In genomic region chr5:111685969-111686368, GRCh38 we compare ENCODE assay signal across 11 cellular contexts.
A peak's percentile ranks its signal among the peaks of the same experiment; 100 is the strongest.
DNase-seq lines count a peak whose midpoint lies in the region; ATAC-seq and TF ChIP-seq lines count a peak whose summit lies in the region.
"Had no signal": no experiment of that assay in that cellular context is flagged by ENCODE, and none has a peak within 500 bp of the region (broad histone marks: within the 10 kb centered on the region; RNA-seq: fewer than 3 reads in every experiment).

No MANE protein-coding gene starts in this region.

- no peak overlapping the region for H3K4me3 Mint-ChIP-seq in activated T-helper 2 cell treated with anti-CD3 and anti-CD28 coated beads, Interferon-gamma antibody, Interleukin-2, Interleukin-4, amounts not matched to agents 10 μg/mL and 5 μg/mL and 100 μg/mL, durations not matched to agents 14 hours and 24 hours and 36 hours (ENCODE audit: low read depth)
- H3K4me3 Mint-ChIP-seq: CD8-positive, alpha-beta memory T cell had no signal

- intact Hi-C loops in activated T-helper 2 cell treated with anti-CD3 and anti-CD28 coated beads, Interferon-gamma antibody, Interleukin-2, Interleukin-4, amounts not matched to agents 10 μg/mL and 5 μg/mL and 100 μg/mL, durations not matched to agents 14 hours and 24 hours and 36 hours (cut with micrococcal nuclease) = loop anchor here (10.0 kb wide), 1 partner anchor 459 kb away; no protein-coding TSS in a partner anchor
- intact Hi-C loops in left cardiac atrium (cut with DNase I) = no loop called here

- ATAC-seq in GM18909 (IDR thresholded peaks at IDR 0.05; ENCODE audit: poor library complexity, unreplicated experiment) = peak; percentile 46
- no peak for ATAC-seq in left cardiac atrium

- H3K36me3 ChIP-seq in BE2C (no peaks in the 10 kb centered on the region), Karpas-422 (ENCODE audit: insufficient read depth, low read length) (no peaks in the 10 kb centered on the region)
- H3K36me3 ChIP-seq: sigmoid colon had no signal

- peaks cover 1% of the 10 kb centered on the region for H3K27me3 Mint-ChIP-seq in activated T-helper 2 cell treated with anti-CD3 and anti-CD28 coated beads, Interferon-gamma antibody, Interleukin-2, Interleukin-4, amounts not matched to agents 10 μg/mL and 5 μg/mL and 100 μg/mL, durations not matched to agents 14 hours and 24 hours and 36 hours (ENCODE audit: low read depth)

- no peaks in the 10 kb centered on the region for H4K20me1 ChIP-seq in Karpas-422 (ENCODE audit: insufficient read depth, low read depth, low read length)

- H3K4me3 ChIP-seq in BE2C (ENCODE audit: low read depth, low read length) (no peak overlapping the region), Karpas-422 (ENCODE audit: low read length) (no peak overlapping the region)
- H3K4me3 ChIP-seq: sigmoid colon had no signal

- H3K27me3 ChIP-seq in BE2C = no peaks in the 10 kb centered on the region
- H3K27me3 ChIP-seq in Karpas-422 (ENCODE audit: low read length) = no peaks in the 10 kb centered on the region
- H3K27me3 ChIP-seq: sigmoid colon had no signal

- no peaks in the 10 kb centered on the region for H3K4me1 Mint-ChIP-seq in activated T-helper 2 cell treated with anti-CD3 and anti-CD28 coated beads, Interferon-gamma antibody, Interleukin-2, Interleukin-4, amounts not matched to agents 10 μg/mL and 5 μg/mL and 100 μg/mL, durations not matched to agents 14 hours and 24 hours and 36 hours (ENCODE audit: low read depth)
- H3K4me1 Mint-ChIP-seq: CD8-positive, alpha-beta memory T cell had no signal

- H3K4me1 ChIP-seq in BE2C = peaks cover 9% of the 10 kb centered on the region
- peaks cover 3% of the 10 kb centered on the region; the same call in 1 of the 2 replicates for H3K4me1 ChIP-seq in Karpas-422 (ENCODE audit: low read length)

- in situ Hi-C loops in GM13976 (cut with MboI; ENCODE audit: low sequenced_read_pairs, unreplicated experiment) = no loop called here

- TF ChIP-seq CTCF in BE2C (IDR thresholded peaks at IDR 0.05; ENCODE audit: low read depth, low read length) = peak; percentile 37
- TF ChIP-seq CTCF in GM13976 (IDR thresholded peaks at IDR 0.05; ENCODE audit: borderline replicate concordance, control extremely low read depth, extremely low read depth, insufficient read depth, missing control alignments) = no peak

- H2AFZ ChIP-seq in Karpas-422 (ENCODE audit: low read length) = no peak overlapping the region

- H3K27ac Mint-ChIP-seq in activated T-helper 2 cell treated with anti-CD3 and anti-CD28 coated beads, Interferon-gamma antibody, Interleukin-2, Interleukin-4, amounts not matched to agents 10 μg/mL and 5 μg/mL and 100 μg/mL, durations not matched to agents 14 hours and 24 hours and 36 hours = no peak overlapping the region
- H3K27ac Mint-ChIP-seq: CD8-positive, alpha-beta memory T cell had no signal

- H3K9me3 Mint-ChIP-seq in activated T-helper 2 cell treated with anti-CD3 and anti-CD28 coated beads, Interferon-gamma antibody, Interleukin-2, Interleukin-4, amounts not matched to agents 10 μg/mL and 5 μg/mL and 100 μg/mL, durations not matched to agents 14 hours and 24 hours and 36 hours = no peaks in the 10 kb centered on the region
- H3K9me3 Mint-ChIP-seq: CD8-positive, alpha-beta memory T cell had no signal

- no peak overlapping the region for H3K4me2 ChIP-seq in Karpas-422 (ENCODE audit: low read depth, low read length, poor library complexity, severe bottlenecking)

- no peak overlapping the region for H3K27ac ChIP-seq in Karpas-422 (ENCODE audit: low read length)
- H3K27ac ChIP-seq: sigmoid colon had no signal

- H3K9me3 ChIP-seq in BE2C = no peaks in the 10 kb centered on the region
- H3K9me3 ChIP-seq in Karpas-422 (ENCODE audit: low read length) = no peaks in the 10 kb centered on the region
- H3K9me3 ChIP-seq: sigmoid colon had no signal

- H3K9ac ChIP-seq in Karpas-422 (ENCODE audit: low read length) = no peak overlapping the region

- DNase-seq in BE2C = no peak
- DNase-seq in Karpas-422 = peak; percentile 45
- peak; percentile 14 for DNase-seq in cerebellar cortex (ENCODE audit: low spot score)
- no peak for DNase-seq in NCI-H2227 treated with DMSO at 0.1 percent for 48 hours (lab: John Stamatoyannopoulos, UW)
- no peak for DNase-seq in activated T-helper 2 cell treated with anti-CD3 and anti-CD28 coated beads, Interferon-gamma antibody, Interleukin-2, Interleukin-4, amounts not matched to agents 10 μg/mL and 5 μg/mL and 100 μg/mL, durations not matched to agents 14 hours and 24 hours and 36 hours (ENCODE audit: low spot score)
- DNase-seq in GM13976 (ENCODE audit: low spot score) = no peak
- no peak for DNase-seq in left cardiac atrium
- DNase-seq: central memory CD4-positive, alpha-beta T cell; sigmoid colon had no signal

- H3K36me3 Mint-ChIP-seq in activated T-helper 2 cell treated with anti-CD3 and anti-CD28 coated beads, Interferon-gamma antibody, Interleukin-2, Interleukin-4, amounts not matched to agents 10 μg/mL and 5 μg/mL and 100 μg/mL, durations not matched to agents 14 hours and 24 hours and 36 hours (ENCODE audit: low read depth) = no peaks in the 10 kb centered on the region
- H3K36me3 Mint-ChIP-seq: CD8-positive, alpha-beta memory T cell had no signal

- no peaks in the 10 kb centered on the region for H3K79me2 ChIP-seq in Karpas-422 (ENCODE audit: low read length)

- no peaks in the 10 kb centered on the region for H3K9me2 ChIP-seq in Karpas-422 (replicated peaks; ENCODE audit: insufficient read depth, low read length)

Comparison
In these comparisons a context has a peak if more than half of its experiments do, and no peak if none do; other contexts are left out.
1. DNase-seq: peak in Karpas-422 (single experiment) and cerebellar cortex (single experiment); none in BE2C (single experiment), NCI-H2227 treated with DMSO at 0.1 percent for 48 hours (single experiment), activated T-helper 2 cell treated with anti-CD3 and anti-CD28 coated beads, Interferon-gamma antibody, Interleukin-2, Interleukin-4, amounts not matched to agents 10 μg/mL and 5 μg/mL and 100 μg/mL, durations not matched to agents 14 hours and 24 hours and 36 hours (single experiment), GM13976 (single experiment) and left cardiac atrium (single experiment).